ENCODE assay signal across 2 cellular contexts in genomic region chr1:1228187-1228586, GRCh38.
TF ChIP-seq lines count a peak whose summit lies in the region.

No MANE protein-coding gene starts in this region.

TF ChIP-seq in HepG2, 621 proteins besides CTCF, POLR2A, EP300 and RAD21:
- no peak for TF ChIP-seq SMAD1 (CRISPR knock-in tag; IDR thresholded peaks at IDR 0.05; ENCODE audit: borderline replicate concordance, low read depth)
- no peak for TF ChIP-seq KLF13 (CRISPR knock-in tag; IDR thresholded peaks at IDR 0.05)
- TF ChIP-seq ZNF772 (CRISPR knock-in tag; IDR thresholded peaks at IDR 0.05), result no peak
- TF ChIP-seq ZNF597 (CRISPR knock-in tag; IDR thresholded peaks at IDR 0.05), result no peak
- no peak for TF ChIP-seq THAP7 (CRISPR knock-in tag; IDR thresholded peaks at IDR 0.05)
- TF ChIP-seq ZNF484 (CRISPR knock-in tag; IDR thresholded peaks at IDR 0.05; ENCODE audit: borderline replicate concordance, low read depth), result no peak
- peak; percentile 48 for TF ChIP-seq RBFOX2 (IDR thresholded peaks at IDR 0.05; ENCODE audit: low read depth, low read length)
- peak; percentile 62 for TF ChIP-seq AGO2 (optimal IDR thresholded peaks at IDR 0.05; ENCODE audit: low read depth, low read length)
- TF ChIP-seq ZNF746 (CRISPR knock-in tag; IDR thresholded peaks at IDR 0.05), result no peak
- no peak for TF ChIP-seq TSC22D2 (CRISPR knock-in tag; IDR thresholded peaks at IDR 0.05; ENCODE audit: borderline replicate concordance)
- TF ChIP-seq RELA (CRISPR knock-in tag; IDR thresholded peaks at IDR 0.05), result no peak
- TF ChIP-seq FOXO1 (CRISPR knock-in tag; IDR thresholded peaks at IDR 0.05), result no peak
- TF ChIP-seq ZNF337 (CRISPR knock-in tag; IDR thresholded peaks at IDR 0.05; ENCODE audit: borderline replicate concordance, low read depth), result no peak
- TF ChIP-seq POLR2G (IDR thresholded peaks at IDR 0.05; ENCODE audit: low read depth, low read length), result no peak
- TF ChIP-seq SYNCRIP (IDR thresholded peaks at IDR 0.05; ENCODE audit: insufficient read depth, low read depth, low read length), result no peak
- TF ChIP-seq FOXP1 (IDR thresholded peaks at IDR 0.05), result no peak
- no peak for TF ChIP-seq FOXP1 (CRISPR knock-in tag; IDR thresholded peaks at IDR 0.05)
- TF ChIP-seq FOXA3 (CRISPR knock-in tag; IDR thresholded peaks at IDR 0.05), result no peak

TF ChIP-seq in HEK293, 187 proteins besides CTCF, POLR2A, EP300 and RAD21:
- TF ChIP-seq SCRT2 (tag by site-specific recombination; IDR thresholded peaks at IDR 0.05), result 0 out of 2 replicates have a peak, but pooled peaks have one; percentile 1
- TF ChIP-seq ZNF707 (tag by site-specific recombination; IDR thresholded peaks at IDR 0.05), result no peak
